In genomic region chr2:228466851-228467250, GRCh38 we compare ENCODE assay signal across 8 cellular contexts.
"Had no signal": no experiment of that assay in that cellular context is flagged by ENCODE, and none has a peak within 500 bp of the region (broad histone marks: within the 10 kb centered on the region; RNA-seq: fewer than 3 reads in every experiment).

No MANE protein-coding gene starts in this region.

- H2AFZ ChIP-seq: GM23338 had no signal

- FAIRE-seq: H1, H54, HTR-8/SVneo, K562 had no signal

- H3K4me3 ChIP-seq: GM23338, K562 had no signal

- H3K4me2 ChIP-seq: GM23338 had no signal

- ATAC-seq: GM23338, K562 had no signal

- DNase-seq: H9, HCEC 1CT, IMR-90 had no signal
